ENCODE assay signal across 8 cellular contexts in the genomic region with DNA sequence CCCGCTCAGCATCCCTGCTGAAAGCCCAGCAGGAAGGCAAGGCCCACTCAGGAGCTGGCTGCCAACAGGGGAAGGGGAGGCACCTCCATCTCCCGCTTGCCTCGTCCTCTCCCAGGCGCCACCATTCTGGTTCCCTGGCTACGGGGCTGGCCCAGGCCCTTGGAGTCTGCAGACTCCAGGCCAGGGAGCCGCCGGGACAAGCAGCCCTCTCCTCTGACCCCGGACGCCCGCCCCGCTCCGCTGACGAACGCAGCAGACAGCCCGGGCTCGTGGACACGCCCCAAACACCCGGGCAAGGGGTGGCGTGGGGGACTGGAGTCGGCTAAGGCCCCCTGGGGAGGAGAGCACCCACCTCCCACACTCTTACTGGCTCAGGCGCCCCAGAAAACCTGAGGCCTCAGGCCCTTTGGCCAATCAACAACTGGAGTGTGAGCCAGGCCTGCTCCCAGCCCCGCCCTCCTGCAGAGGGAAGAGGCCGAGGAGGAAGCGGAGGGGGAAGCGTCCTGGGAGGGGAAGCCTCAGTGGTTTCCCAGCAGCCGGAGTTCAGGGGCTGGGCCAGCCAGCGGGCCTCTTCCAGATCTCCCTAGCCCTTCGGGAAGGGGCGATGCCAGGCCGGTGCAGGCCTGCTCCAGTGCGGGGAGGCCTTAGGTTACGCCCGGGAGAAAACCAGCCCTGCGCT. TPM values are rescaled to one million over a fixed set of nuclear protein-coding genes. Genes with fewer than 3 reads are reported as not detected.
DNase-seq lines count a peak whose midpoint lies in the region; ATAC-seq and TF ChIP-seq lines count a peak whose summit lies in the region.

No MANE protein-coding gene starts in this region.

- DNase-seq in C1 segment of cervical spinal cord (lab: John Stamatoyannopoulos, UW) (peak in 13 of 14 donors; percentile 20 to 91 (median 78)), GM23338 (ENCODE audit: low spot score) (peak; percentile 96), fibroblast of pulmonary artery (ENCODE audit: low read depth) (peak; percentile 99), thoracic aorta (ENCODE audit: low spot score) (peak; percentile 93)
- DNase-seq in activated naive CD4-positive, alpha-beta T cell treated with Interleukin-2 at 50 U/mL for 16 hours = peak; percentile 43
- DNase-seq in naive thymus-derived CD4-positive, alpha-beta T cell = peak in 8 of 9 donors; percentile 25 to 76 (median 38)

- peak overlapping the region; percentile 59; the same call in 1 of the 2 replicates for H2AFZ ChIP-seq in GM23338
- no peak overlapping the region for H2AFZ ChIP-seq in OCI-LY3 (ENCODE audit: low read depth, low read length)

- peak overlapping the region; percentile 84 for H3K27ac ChIP-seq in GM23338 (ENCODE audit: low read depth)
- H3K27ac ChIP-seq in OCI-LY3 (ENCODE audit: low read length) = peak overlapping the region; percentile 22; the same call in 1 of the 2 replicates
- peak overlapping the region; percentile 61 for H3K27ac ChIP-seq in naive thymus-derived CD4-positive, alpha-beta T cell (ENCODE audit: low read depth, low read length)
- H3K27ac ChIP-seq in thoracic aorta = peak overlapping the region; percentile 99

- ATAC-seq in GM23338 (peak; percentile 20), thoracic aorta (ENCODE audit: insufficient number of reproducible peaks, low FRiP score, low read depth) (peak; percentile 2), HG03378 (IDR thresholded peaks at IDR 0.05; ENCODE audit: unreplicated experiment) (no peak)
- no peak for ATAC-seq in naive thymus-derived CD4-positive, alpha-beta T cell

- H3K4me1 Mint-ChIP-seq in GM23338 = peaks cover 45% of the 10 kb centered on the region
- peaks cover 38 to 58% (median 45%) of the 10 kb centered on the region in 7 donors for H3K4me1 Mint-ChIP-seq in naive thymus-derived CD4-positive, alpha-beta T cell

- TF ChIP-seq CTCF in GM23338 (conservative IDR thresholded peaks at IDR 0.05; ENCODE audit: low read depth in 2 of 2) = no peak
- no peak for TF ChIP-seq CTCF in OCI-LY3 (IDR thresholded peaks at IDR 0.05; ENCODE audit: low read depth, low read length)
- no peak for TF ChIP-seq CTCF in fibroblast of pulmonary artery (IDR thresholded peaks at IDR 0.05; ENCODE audit: low read length, missing control alignments)
- no peak for TF ChIP-seq CTCF in thoracic aorta (IDR thresholded peaks at IDR 0.05)

- H3K4me3 Mint-ChIP-seq in GM23338 = peak overlapping the region; percentile 96
- H3K4me3 Mint-ChIP-seq in naive thymus-derived CD4-positive, alpha-beta T cell = peak overlapping the region; percentile 68 to 100 (median 96)

- H3K27me3 ChIP-seq in GM23338 (ENCODE audit: insufficient read depth) = no peaks in the 10 kb centered on the region
- H3K27me3 ChIP-seq in OCI-LY3 (ENCODE audit: low read depth, low read length) = no peaks in the 10 kb centered on the region
- H3K27me3 ChIP-seq in naive thymus-derived CD4-positive, alpha-beta T cell (ENCODE audit: control insufficient read depth in 2 of 2, insufficient read depth in 2 of 2, low read length in 2 of 2) = no peaks in the 10 kb centered on the region
- H3K27me3 ChIP-seq in thoracic aorta (replicated peaks; ENCODE audit: insufficient read depth) = no peaks in the 10 kb centered on the region

- peaks cover 6% of the 10 kb centered on the region; the same call in 1 of the 3 replicates for H3K36me3 Mint-ChIP-seq in GM23338 (ENCODE audit: low read depth)
- H3K36me3 Mint-ChIP-seq in naive thymus-derived CD4-positive, alpha-beta T cell = peaks cover 0 to 4% (median 0%) of the 10 kb centered on the region in 5 donors

- peaks cover 38% of the 10 kb centered on the region for H3K79me2 ChIP-seq in GM23338 (replicated peaks; ENCODE audit: insufficient read depth)
- H3K79me2 ChIP-seq in OCI-LY3 (ENCODE audit: low read length) = peaks cover 34% of the 10 kb centered on the region

- H3K9me3 ChIP-seq in OCI-LY3 (ENCODE audit: insufficient read depth, low read length) = no peaks in the 10 kb centered on the region
- no peaks in the 10 kb centered on the region for H3K9me3 ChIP-seq in naive thymus-derived CD4-positive, alpha-beta T cell (ENCODE audit: control insufficient read depth in 2 of 3, low read length in 3 of 3)
- no peaks in the 10 kb centered on the region for H3K9me3 ChIP-seq in thoracic aorta

- H3K4me2 ChIP-seq in GM23338 = peak overlapping the region; percentile 97
- H3K4me2 ChIP-seq in OCI-LY3 (ENCODE audit: low read length) = peak overlapping the region; percentile 82

- H3K36me3 ChIP-seq in GM23338 (ENCODE audit: insufficient read depth) (no peaks in the 10 kb centered on the region), OCI-LY3 (replicated peaks; ENCODE audit: low read depth, low read length) (no peaks in the 10 kb centered on the region), thoracic aorta (no peaks in the 10 kb centered on the region)
- H3K36me3 ChIP-seq in naive thymus-derived CD4-positive, alpha-beta T cell (ENCODE audit: control insufficient read depth in 2 of 3, insufficient read depth in 3 of 3, low read length in 3 of 3) = peaks cover 0 to 12% (median 0%) of the 10 kb centered on the region in 3 experiments

- peaks cover 3% of the 10 kb centered on the region; the same call in 1 of the 3 replicates for H3K9me3 Mint-ChIP-seq in GM23338
- peaks cover 0 to 15% (median 0%) of the 10 kb centered on the region in 11 donors for H3K9me3 Mint-ChIP-seq in naive thymus-derived CD4-positive, alpha-beta T cell

- CTCF ChIA-PET in naive thymus-derived CD4-positive, alpha-beta T cell (lab: Charles Lee) = no interaction called here

- H3K27me3 Mint-ChIP-seq in GM23338 (ENCODE audit: insufficient read depth, low read depth, poor library complexity) = peaks cover 34% of the 10 kb centered on the region
- H3K27me3 Mint-ChIP-seq in naive thymus-derived CD4-positive, alpha-beta T cell = no peaks in the 10 kb centered on the region

- H3K4me3 ChIP-seq in GM23338 = peak overlapping the region; percentile 83
- H3K4me3 ChIP-seq in OCI-LY3 (ENCODE audit: low read length) = peak overlapping the region; percentile 74
- peak overlapping the region; percentile 47 for H3K4me3 ChIP-seq in fibroblast of pulmonary artery (replicated peaks; ENCODE audit: low read depth, low read length)
- no peak overlapping the region for H3K4me3 ChIP-seq in naive thymus-derived CD4-positive, alpha-beta T cell (ENCODE audit: low read length)
- peak overlapping the region; percentile 62 for H3K4me3 ChIP-seq in thoracic aorta

- H3F3A ChIP-seq in GM23338 (replicated peaks; ENCODE audit: low read depth) = peaks cover 17% of the 10 kb centered on the region

- intact Hi-C loops in naive thymus-derived CD4-positive, alpha-beta T cell (cut with micrococcal nuclease) = no loop called here

- H4K20me1 ChIP-seq in GM23338 (replicated peaks; ENCODE audit: insufficient read depth) (no peaks in the 10 kb centered on the region; the same call in 1 of the 2 replicates), OCI-LY3 (ENCODE audit: insufficient read depth, low read length) (peaks cover 28% of the 10 kb centered on the region)

- POLR2A ChIA-PET in naive thymus-derived CD4-positive, alpha-beta T cell (lab: Charles Lee) = no interaction called here

- H3K4me1 ChIP-seq in GM23338 (ENCODE audit: insufficient read depth) (peaks cover 32% of the 10 kb centered on the region), OCI-LY3 (ENCODE audit: low read length) (peaks cover 27% of the 10 kb centered on the region), thoracic aorta (ENCODE audit: control insufficient read depth in 1 of 2, low read depth in 2 of 2) (peaks cover 46 to 58% of the 10 kb centered on the region in 2 donors)
- peaks cover 10 to 52% of the 10 kb centered on the region in 2 donors for H3K4me1 ChIP-seq in naive thymus-derived CD4-positive, alpha-beta T cell (ENCODE audit: control insufficient read depth in 2 of 2, insufficient read depth in 2 of 2, low read length in 2 of 2)

- H3K27ac Mint-ChIP-seq in GM23338 = peak overlapping the region; percentile 100
- peak overlapping the region in 7 of 9 donors; percentile 12 to 100 (median 85) for H3K27ac Mint-ChIP-seq in naive thymus-derived CD4-positive, alpha-beta T cell

- no peaks in the 10 kb centered on the region for H3K9me2 ChIP-seq in GM23338 (ENCODE audit: insufficient read depth)

- H3K9ac ChIP-seq in OCI-LY3 (ENCODE audit: low read length) = peak overlapping the region; percentile 54; the same call in 1 of the 2 replicates

TF ChIP-seq in GM23338, 12 proteins besides CTCF, POLR2A, EP300 and RAD21 (continues in another document):
- TF ChIP-seq NANOG (IDR thresholded peaks at IDR 0.05; ENCODE audit: borderline replicate concordance) (no peak), EZH2 (IDR thresholded peaks at IDR 0.05; ENCODE audit: low read depth, unreplicated experiment) (no peak), POLR2AphosphoS5 (IDR thresholded peaks at IDR 0.05; ENCODE audit: low read depth) (peak; percentile 19), CREB1 (CRISPR knock-in tag; IDR thresholded peaks at IDR 0.05; ENCODE audit: low read depth) (peak; percentile 27; the same call in 1 of the 2 replicates)
- TF ChIP-seq, protein P1, sequence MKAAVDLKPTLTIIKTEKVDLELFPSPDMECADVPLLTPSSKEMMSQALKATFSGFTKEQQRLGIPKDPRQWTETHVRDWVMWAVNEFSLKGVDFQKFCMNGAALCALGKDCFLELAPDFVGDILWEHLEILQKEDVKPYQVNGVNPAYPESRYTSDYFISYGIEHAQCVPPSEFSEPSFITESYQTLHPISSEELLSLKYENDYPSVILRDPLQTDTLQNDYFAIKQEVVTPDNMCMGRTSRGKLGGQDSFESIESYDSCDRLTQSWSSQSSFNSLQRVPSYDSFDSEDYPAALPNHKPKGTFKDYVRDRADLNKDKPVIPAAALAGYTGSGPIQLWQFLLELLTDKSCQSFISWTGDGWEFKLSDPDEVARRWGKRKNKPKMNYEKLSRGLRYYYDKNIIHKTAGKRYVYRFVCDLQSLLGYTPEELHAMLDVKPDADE (IDR thresholded peaks at IDR 0.05) = no peak

RNA-seq across cellular contexts. Expression of a gene that starts 4.2 kb away (rescaled TPM):
- 6.4 and 10.4 TPM in 2 replicates for total RNA-seq in GM23338 (2014; rRNA removed; shearing (Covaris generic))
- 5.7 and 6.7 TPM in 2 replicates for polyA plus RNA-seq in GM23338 (2016; fragmentation: Nextera tagmentation; extraction: Ambion mirVana)
- 100 to 1,000 TPM in 1 of 5 experiments, 10 to 100 TPM in 4; 31.4 to 106 (median 55.5) TPM for total RNA-seq in naive thymus-derived CD4-positive, alpha-beta T cell
- polyA plus RNA-seq in naive thymus-derived CD4-positive, alpha-beta T cell = 1 to 10 TPM in 1 of 2 donors, under 1 TPM in 1; 0.65 to 1.0 TPM
- total RNA-seq in thoracic aorta = 10 to 100 TPM; 17.9 to 27.1 TPM

RNA-seq across cellular contexts. Expression of a gene that starts 59.4 kb away (rescaled TPM):
- total RNA-seq in GM23338 (2014; rRNA removed; shearing (Covaris generic)) = 38.9 and 52.4 TPM in 2 replicates
- 13.7 and 14.3 TPM in 2 replicates for polyA plus RNA-seq in GM23338 (2016; fragmentation: Nextera tagmentation; extraction: Ambion mirVana)
- total RNA-seq in naive thymus-derived CD4-positive, alpha-beta T cell = 100 to 1,000 TPM in 4 of 5 experiments, 10 to 100 TPM in 1; 70.8 to 151 (median 138) TPM
- polyA plus RNA-seq in naive thymus-derived CD4-positive, alpha-beta T cell = 10 to 100 TPM in 1 of 2 donors, 1 to 10 TPM in 1; 9.4 to 22.7 TPM
- total RNA-seq in thoracic aorta = 10 to 100 TPM; 58.1 to 70.3 TPM

Comparison
In these comparisons a context has a peak if more than half of its experiments do, and no peak if none do; other contexts are left out.
1. DNase-seq: peak in every context shown above with its lines; median percentile 99 in fibroblast of pulmonary artery; 96 in GM23338; 93 in thoracic aorta; 78 in C1 segment of cervical spinal cord; 43 in activated naive CD4-positive, alpha-beta T cell treated with Interleukin-2 at 50 U/mL for 16 hours; 38 in naive thymus-derived CD4-positive, alpha-beta T cell.
2. ATAC-seq: peak in GM23338 (single experiment) and thoracic aorta (single experiment); none in naive thymus-derived CD4-positive, alpha-beta T cell (single experiment) and HG03378 (single experiment).
3. H3K27ac ChIP-seq: peak in every context shown above with its lines; median percentile 99 in thoracic aorta; 84 in GM23338; 61 in naive thymus-derived CD4-positive, alpha-beta T cell; 22 in OCI-LY3.